Comparison of ENCODE assay signal across 13 cellular contexts in the genomic region with DNA sequence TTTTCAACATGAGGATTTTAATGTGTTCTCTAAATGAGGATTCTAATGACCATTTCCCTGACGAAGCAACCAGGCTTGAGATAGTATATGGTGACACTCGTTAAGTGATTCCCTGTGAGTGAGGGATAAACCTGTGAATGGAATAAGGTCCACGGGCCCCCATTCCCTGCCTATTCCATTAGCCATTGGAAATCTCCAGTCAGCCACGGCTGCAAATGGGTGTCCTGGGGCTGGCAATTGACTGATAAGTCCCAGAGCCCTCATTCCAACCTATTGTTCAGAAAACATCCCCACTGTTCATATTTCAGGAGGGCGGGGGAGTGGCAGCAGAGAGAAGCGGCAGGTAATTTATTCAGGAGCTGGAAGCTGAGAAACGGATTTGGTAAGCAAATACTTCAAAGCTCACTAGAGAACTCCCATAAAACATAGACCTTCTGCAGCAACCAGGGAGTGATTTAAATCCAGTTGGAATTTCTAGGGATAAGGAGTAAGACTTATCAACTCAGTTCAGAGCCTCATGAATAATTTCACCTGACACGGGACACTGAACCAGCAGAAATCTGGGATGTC. TPM values are rescaled to one million over a fixed set of nuclear protein-coding genes. Genes with fewer than 3 reads are reported as not detected.
DNase-seq lines count a peak whose midpoint lies in the region; ATAC-seq and TF ChIP-seq lines count a peak whose summit lies in the region.
"Had no signal": no experiment of that assay in that cellular context is flagged by ENCODE, and none has a peak within 500 bp of the region (broad histone marks: within the 10 kb centered on the region; RNA-seq: fewer than 3 reads in every experiment).

No MANE protein-coding gene starts in this region.

- no peaks in the 10 kb centered on the region for H3K27me3 ChIP-seq in osteoblast (ENCODE audit: insufficient read depth, low read length)

- no peak for ATAC-seq in HG03378 (IDR thresholded peaks at IDR 0.05; ENCODE audit: unreplicated experiment)

- H3K4me3 ChIP-seq in osteoblast (ENCODE audit: insufficient read depth, low read length), result peak overlapping the region; percentile 64

- no peaks in the 10 kb centered on the region for H3K36me3 ChIP-seq in osteoblast (ENCODE audit: insufficient read depth, low read length)

- H3K27ac Mint-ChIP-seq in brain, result peak overlapping the region in 1 of 5 experiments; percentile 22

- DNase-seq in DMS79 treated with DMSO at 0.1 percent for 48 hours (lab: John Stamatoyannopoulos, UW), result peak; percentile 66
- no peak for DNase-seq in DMS79 (lab: John Stamatoyannopoulos, UW)
- peak; percentile 90 for DNase-seq in NCI-H187 treated with DMSO at 0.1 percent for 48 hours (lab: John Stamatoyannopoulos, UW)
- DNase-seq in osteoblast (ENCODE audit: insufficient read length, low spot score, missing footprints), result no peak
- no peak for DNase-seq in islet precursor cell
- DNase-seq in HCEC 1CT, result no peak
- DNase-seq: dorsolateral prefrontal cortex, GOT3 had no signal

- no peaks in the 10 kb centered on the region for H4K20me1 ChIP-seq in osteoblast (ENCODE audit: insufficient read depth, low read length)

- H3K79me2 ChIP-seq in osteoblast (ENCODE audit: insufficient read depth, low read length), result no peaks in the 10 kb centered on the region

- no peaks in the 10 kb centered on the region for H3K9me3 ChIP-seq in osteoblast (ENCODE audit: low read depth, low read length)

- no peak overlapping the region for H3K27ac ChIP-seq in osteoblast (ENCODE audit: low read depth, low read length)

- peaks cover 3% of the 10 kb centered on the region for H3K36me3 Mint-ChIP-seq in brain

- peaks cover 6 to 34% (median 22%) of the 10 kb centered on the region in 5 experiments for H3K9me3 Mint-ChIP-seq in brain

- peak overlapping the region; percentile 90 for H3K4me2 ChIP-seq in osteoblast (ENCODE audit: insufficient read depth, low read length)

- H3K4me3 Mint-ChIP-seq in brain, result peak overlapping the region; percentile 70 to 87 (median 79)

- H3K4me1 ChIP-seq in osteoblast (ENCODE audit: insufficient read depth, low read length), result peaks cover 13% of the 10 kb centered on the region

- H2AFZ ChIP-seq in osteoblast (ENCODE audit: low read length), result peak overlapping the region; percentile 98

- H3K4me1 Mint-ChIP-seq in brain, result peaks cover 13% of the 10 kb centered on the region

- no peak for TF ChIP-seq CTCF in brain (conservative IDR thresholded peaks at IDR 0.05)
- TF ChIP-seq CTCF in osteoblast (IDR thresholded peaks at IDR 0.05; ENCODE audit: extremely low read depth, low read depth, low read length), result no peak

- H3K27me3 Mint-ChIP-seq in brain, result peaks cover 94% of the 10 kb centered on the region

RNA-seq across cellular contexts. Expression of gene TMEM174, which starts 42.0 kb away (rescaled TPM):
- polyA plus RNA-seq in brain (ENCODE audit: insufficient read depth, low read depth, low replicate concordance), result not detected
- not detected in 2 replicates for total RNA-seq in osteoblast
- total RNA-seq: activated CD8-positive, alpha-beta memory T cell treated with anti-CD3 and anti-CD28 coated beads for 36 hours; dorsolateral prefrontal cortex; skeletal muscle tissue; T-helper 1 cell treated with Interleukin-12 subunit alpha and Interleukin-12 subunit beta and Interleukin-4 antibody, amounts not matched to agents 30 ng/mL and 1 ng/mL, for 36 hours had no signal

Comparison
In these comparisons a context has a peak if more than half of its experiments do, and no peak if none do; other contexts are left out.
1. DNase-seq: peak in DMS79 treated with DMSO at 0.1 percent for 48 hours (single experiment) and NCI-H187 treated with DMSO at 0.1 percent for 48 hours (single experiment); none in DMS79 (single experiment), osteoblast (single experiment), islet precursor cell (single experiment) and HCEC 1CT (single experiment).